Comparison of ENCODE assay signal across 10 cellular contexts in the genomic region with DNA sequence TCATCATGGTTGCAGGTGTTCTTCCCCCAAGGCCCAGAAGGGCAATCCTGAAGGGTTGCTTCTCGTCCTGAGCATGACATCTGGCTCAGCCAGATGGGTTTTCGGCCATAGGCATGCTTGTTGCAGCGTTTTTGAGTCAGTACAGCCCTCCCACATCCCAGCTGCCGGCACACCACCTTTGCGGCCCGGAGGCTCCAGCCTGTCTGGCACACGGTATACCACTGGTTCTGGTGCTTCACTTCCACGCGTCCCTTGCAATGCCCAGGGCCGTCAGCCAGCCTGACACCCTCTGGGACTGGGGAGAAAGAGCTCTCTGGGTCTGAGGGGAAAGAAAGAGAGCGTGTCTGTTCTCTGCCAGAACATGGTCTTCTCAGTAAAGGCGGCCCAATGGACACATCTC. TPM values are rescaled to one million over a fixed set of nuclear protein-coding genes. Genes with fewer than 3 reads are reported as not detected.
"Had no signal": no experiment of that assay in that cellular context is flagged by ENCODE, and none has a peak within 500 bp of the region (broad histone marks: within the 10 kb centered on the region; RNA-seq: fewer than 3 reads in every experiment).

No MANE protein-coding gene starts in this region.

- H3K4me3 Mint-ChIP-seq: GM23338, HFFc6 had no signal

- H3K27ac Mint-ChIP-seq: GM23338, HFFc6 had no signal

- H3K4me1 Mint-ChIP-seq: GM23338 had no signal

- H3K4me2 ChIP-seq: GM23338 had no signal

- DNase-seq: HFFc6, IMR-90, Kasumi-1, KG1 had no signal

- ATAC-seq: GM23338, HCT116, K562 had no signal

- H3K4me1 ChIP-seq: HAP-1 had no signal

- H3K9me3 Mint-ChIP-seq: GM23338 had no signal

- H3K4me3 ChIP-seq: GM23338, HAP-1, K562 had no signal

- H3K9me3 ChIP-seq: HAP-1 had no signal

- H2AFZ ChIP-seq: GM23338 had no signal

RNA-seq across cellular contexts. Expression of gene CD5L, which starts 7.2 kb away (rescaled TPM):
- total RNA-seq: GM23338, H1, HFFc6, HT-29, IMR-90, K562 had no signal
- polyA plus RNA-seq: GM23338, H1, IMR-90, K562 had no signal

RNA-seq across cellular contexts. Expression of gene FCRL1, which starts 14.5 kb away (rescaled TPM):
- total RNA-seq: GM23338, H1, HFFc6, IMR-90, K562 had no signal
- polyA plus RNA-seq: GM23338, H1, IMR-90, K562 had no signal

RNA-seq across cellular contexts. Expression of gene FCRL2, which starts 57.5 kb away (rescaled TPM):
- total RNA-seq: GM23338, H1, HFFc6, HT-29, IMR-90, K562 had no signal
- polyA plus RNA-seq: GM23338, H1, IMR-90, K562 had no signal
